ENCODE assay signal across 20 cellular contexts in the genomic region with DNA sequence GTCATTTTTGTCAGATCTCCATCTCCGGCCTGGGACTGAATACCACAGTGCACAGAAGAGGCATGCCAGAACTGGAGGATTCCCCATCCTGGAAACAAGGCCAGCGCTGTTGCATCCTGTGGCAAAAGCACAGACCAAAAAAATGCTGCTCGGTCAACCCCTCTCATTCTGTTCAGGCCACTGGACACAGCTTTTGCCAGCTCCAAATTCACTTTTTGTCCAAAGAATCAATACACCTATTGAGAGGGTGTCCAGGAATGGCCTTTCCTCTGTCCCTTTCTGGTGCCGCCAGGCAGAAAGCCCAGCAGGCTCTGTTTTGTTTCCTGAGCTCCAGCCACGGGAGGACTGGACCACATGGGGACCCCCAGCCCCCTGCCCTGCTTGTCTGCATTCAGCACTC.
A peak's percentile ranks its signal among the peaks of the same experiment; 100 is the strongest.
DNase-seq lines count a peak whose midpoint lies in the region; ATAC-seq and TF ChIP-seq lines count a peak whose summit lies in the region.
"Had no signal": no experiment of that assay in that cellular context is flagged by ENCODE, and none has a peak within 500 bp of the region (broad histone marks: within the 10 kb centered on the region; RNA-seq: fewer than 3 reads in every experiment).

No MANE protein-coding gene starts in this region.

- H3K79me2 ChIP-seq in neural progenitor cell (ENCODE audit: low read depth) = no peaks in the 10 kb centered on the region

- H3K27ac ChIP-seq in neural progenitor cell = no peak overlapping the region
- H3K27ac ChIP-seq: C4-2B, SJCRH30 had no signal

- no peak overlapping the region for H3K4me3 ChIP-seq in neural progenitor cell
- H3K4me3 ChIP-seq: SJCRH30 had no signal

- H3F3A ChIP-seq in neural progenitor cell (ENCODE audit: low read depth) = peaks cover 12% of the 10 kb centered on the region

- H3K9ac ChIP-seq in neural progenitor cell = no peak overlapping the region

- H3K4me3 Mint-ChIP-seq in neural progenitor cell (no peak overlapping the region), immature natural killer cell (no peak overlapping the region)
- H3K4me3 Mint-ChIP-seq: CD8-positive, alpha-beta memory T cell; H9; HFFc6 had no signal

- H3K4me1 Mint-ChIP-seq in neural progenitor cell (peaks cover 35% of the 10 kb centered on the region), immature natural killer cell (no peaks in the 10 kb centered on the region)
- H3K4me1 Mint-ChIP-seq: CD8-positive, alpha-beta memory T cell had no signal

- no peak for TF ChIP-seq CTCF in neural progenitor cell (IDR thresholded peaks at IDR 0.05)

- H3K27me3 Mint-ChIP-seq in neural progenitor cell (ENCODE audit: insufficient read depth, low read depth) = no peaks in the 10 kb centered on the region
- H3K27me3 Mint-ChIP-seq in immature natural killer cell (ENCODE audit: low read depth in 3 of 3) = peaks cover 6 to 17% (median 9%) of the 10 kb centered on the region in 3 donors

- no peaks in the 10 kb centered on the region for H3K36me3 ChIP-seq in neural progenitor cell
- H3K36me3 ChIP-seq: SJCRH30 had no signal

- peak overlapping the region; percentile 64 for H3K4me2 ChIP-seq in neural progenitor cell

- H3K9me3 Mint-ChIP-seq in neural progenitor cell (no peaks in the 10 kb centered on the region), immature natural killer cell (no peaks in the 10 kb centered on the region)
- H3K9me3 Mint-ChIP-seq: CD8-positive, alpha-beta memory T cell; H9 had no signal

- H4K20me1 ChIP-seq in neural progenitor cell (ENCODE audit: low read depth) = no peaks in the 10 kb centered on the region

- peaks cover 15% of the 10 kb centered on the region for H3K4me1 ChIP-seq in neural progenitor cell

- peak overlapping the region; percentile 82 for H2AFZ ChIP-seq in neural progenitor cell (replicated peaks)

- H3K27me3 ChIP-seq in neural progenitor cell = no peaks in the 10 kb centered on the region
- H3K27me3 ChIP-seq: SJCRH30 had no signal

- H3K36me3 Mint-ChIP-seq in neural progenitor cell (no peaks in the 10 kb centered on the region), immature natural killer cell (no peaks in the 10 kb centered on the region)

- DNase-seq in Ammon's horn (ENCODE audit: low spot score) = peak; percentile 58
- DNase-seq in astrocyte of the hippocampus (ENCODE audit: low read depth, low spot score) = peak; percentile 7
- DNase-seq in hypothalamus (lab: John Stamatoyannopoulos, UW) = peak in 27 of 51 donors; percentile 1 to 65 (median 41)
- DNase-seq in neural progenitor cell (ENCODE audit: low spot score) = peak; percentile 32
- no peak for DNase-seq in immature natural killer cell
- DNase-seq in NOMO-1 (lab: John Stamatoyannopoulos, UW; ENCODE audit: unreplicated experiment in 2 of 2) = no peak
- DNase-seq: 8988T; Calu3; CD8-positive, alpha-beta memory T cell; DMS153; H9; HFFc6; NCI-H1092 treated with DMSO at 0.1 percent for 48 hours; NCI-H2029 treated with DMSO at 0.1 percent for 48 hours; NCI-H345; NCI-H524 treated with DMSO at 0.1 percent for 48 hours; SJCRH30 had no signal

- ATAC-seq in GM21619 (IDR thresholded peaks at IDR 0.05; ENCODE audit: unreplicated experiment) = no peak
- no peak for ATAC-seq in HG03432 (IDR thresholded peaks at IDR 0.05; ENCODE audit: unreplicated experiment)

- no peaks in the 10 kb centered on the region for H3K9me3 ChIP-seq in neural progenitor cell (ENCODE audit: low read depth)
- H3K9me3 ChIP-seq: SJCRH30 had no signal

- H3K27ac Mint-ChIP-seq in neural progenitor cell = no peak overlapping the region
- H3K27ac Mint-ChIP-seq in immature natural killer cell = no peak overlapping the region
- H3K27ac Mint-ChIP-seq: CD8-positive, alpha-beta memory T cell; HFFc6 had no signal

Comparison
In these comparisons a context has a peak if more than half of its experiments do, and no peak if none do; other contexts are left out.
1. DNase-seq: peak in Ammon's horn (single experiment), astrocyte of the hippocampus (single experiment), hypothalamus (27 of 51) and neural progenitor cell (single experiment); none in immature natural killer cell (0 of 3) and NOMO-1 (0 of 2).